8 cellular contexts compared by ENCODE assay signal in genomic region chr1:9235123-9235513, GRCh38. TPM values are rescaled to one million over a fixed set of nuclear protein-coding genes. Genes with fewer than 3 reads are reported as not detected.
A peak's percentile ranks its signal among the peaks of the same experiment; 100 is the strongest.
DNase-seq lines count a peak whose midpoint lies in the region; ATAC-seq, FAIRE-seq and TF ChIP-seq lines count a peak whose summit lies in the region.

No MANE protein-coding gene starts in this region.

- H3K9me3 Mint-ChIP-seq in astrocyte (ENCODE audit: unreplicated experiment) = no peaks in the 10 kb centered on the region

- H3K27ac Mint-ChIP-seq in astrocyte (ENCODE audit: unreplicated experiment) = peak overlapping the region; percentile 82

- TF ChIP-seq POLR2A in GM12892 (IDR thresholded peaks at IDR 0.05; ENCODE audit: low read depth, low read length) (no peak), NB4 (IDR thresholded peaks at IDR 0.05; ENCODE audit: extremely low read depth, insufficient read length) (no peak)

- peak overlapping the region; percentile 99 for H3K4me2 ChIP-seq in astrocyte (ENCODE audit: low read length)

- H3K27ac ChIP-seq in astrocyte (ENCODE audit: low read depth, low read length) (peak overlapping the region; percentile 87), thymus (ENCODE audit: low read depth) (peak overlapping the region; percentile 93)

- peaks cover 2% of the 10 kb centered on the region for H3K36me3 Mint-ChIP-seq in astrocyte (ENCODE audit: low read depth, unreplicated experiment)

- no peak for ATAC-seq in activated CD4-positive, CD25-positive, alpha-beta regulatory T cell treated with anti-CD3 and anti-CD28 coated beads, Interleukin-2, amount 50 U/mL, for 24 hours

- H3K9ac ChIP-seq in astrocyte (ENCODE audit: low read length) = peak overlapping the region; percentile 97

- FAIRE-seq in GM12892 (lab: Jason Lieb, UNC) (peak; percentile 5), astrocyte (lab: Jason Lieb, UNC) (no peak)

- H3K9me3 ChIP-seq in astrocyte (ENCODE audit: insufficient read depth, low read depth, low read length) (no peaks in the 10 kb centered on the region), thymus (ENCODE audit: control insufficient read depth) (no peaks in the 10 kb centered on the region)

- peaks cover 26% of the 10 kb centered on the region for H3K4me1 Mint-ChIP-seq in astrocyte (ENCODE audit: low read depth, unreplicated experiment)

- no peak for TF ChIP-seq CTCF in NB4 (IDR thresholded peaks at IDR 0.05; ENCODE audit: low read depth, low read length)
- TF ChIP-seq CTCF in astrocyte (IDR thresholded peaks at IDR 0.05; ENCODE audit: insufficient read depth, low read depth, low read length) = no peak

- peaks cover 27% of the 10 kb centered on the region for H3K4me1 ChIP-seq in astrocyte (ENCODE audit: insufficient read depth, low read length)
- H3K4me1 ChIP-seq in thymus (ENCODE audit: control insufficient read depth, insufficient read depth, low read length) = peaks cover 24% of the 10 kb centered on the region

- H3K4me3 ChIP-seq in NB4 (ENCODE audit: low read depth, low read length) (peak overlapping the region; percentile 83), astrocyte (ENCODE audit: insufficient read depth, low read depth, low read length) (peak overlapping the region; percentile 78), thymus (ENCODE audit: low read length) (peak overlapping the region; percentile 96)

- no peaks in the 10 kb centered on the region for H4K20me1 ChIP-seq in astrocyte (ENCODE audit: insufficient read depth, low read length)

- WGBS in thymus = 1% methylated on average over 23 of the region's 23 CpGs

- H3K27me3 ChIP-seq in astrocyte (ENCODE audit: insufficient read depth, low read length) = no peaks in the 10 kb centered on the region
- no peaks in the 10 kb centered on the region for H3K27me3 ChIP-seq in thymus (ENCODE audit: control insufficient read depth, insufficient read depth)

- H2AFZ ChIP-seq in astrocyte (ENCODE audit: low read depth, low read length) = peak overlapping the region; percentile 65

- DNase-seq in AG08395 (ENCODE audit: low spot score) (peak; percentile 63), GM12892 (ENCODE audit: insufficient read length) (no peak), NB4 (ENCODE audit: low read depth) (peak; percentile 59), astrocyte (ENCODE audit: low read depth) (peak; percentile 29), left kidney (ENCODE audit: low read depth, low spot score) (peak; percentile 74), SW480 (ENCODE audit: low spot score) (no peak)

- peak overlapping the region; percentile 88 for H3K4me3 Mint-ChIP-seq in astrocyte (ENCODE audit: unreplicated experiment)

- H3K27me3 Mint-ChIP-seq in astrocyte (ENCODE audit: low read depth, unreplicated experiment) = peaks cover 1% of the 10 kb centered on the region

- H3K79me2 ChIP-seq in astrocyte (ENCODE audit: insufficient read depth, low read length) = peaks cover 32% of the 10 kb centered on the region

- H3K36me3 ChIP-seq in astrocyte (ENCODE audit: insufficient read depth, low read length) (no peaks in the 10 kb centered on the region), thymus (ENCODE audit: control insufficient read depth, insufficient read depth) (no peaks in the 10 kb centered on the region)

RNA-seq across cellular contexts. Expression of gene H6PD, which starts 0.5 kb away (rescaled TPM):
- 6.6 TPM for polyA plus RNA-seq in GM12892 (2012; ENCODE audit: missing spikeins)
- total RNA-seq in astrocyte = 13.9 and 18.9 TPM in 2 replicates
- polyA plus RNA-seq in thymus = 18.6 TPM

RNA-seq across cellular contexts. Expression of gene SPSB1, which starts 57.6 kb away (rescaled TPM):
- 3.8 TPM for polyA plus RNA-seq in GM12892 (2012; ENCODE audit: missing spikeins)
- 53.5 and 56.7 TPM in 2 replicates for total RNA-seq in astrocyte
- 12.9 TPM for polyA plus RNA-seq in thymus

Comparison
In these comparisons a context has a peak if more than half of its experiments do, and no peak if none do; other contexts are left out.
1. DNase-seq: peak in AG08395 (single experiment), NB4 (single experiment), astrocyte (single experiment) and left kidney (single experiment); none in GM12892 (single experiment) and SW480 (single experiment).
2. Peak in every context shown above with its lines, with median percentiles within 50 percentile points of each other: H3K4me3 ChIP-seq.